In the genomic region with DNA sequence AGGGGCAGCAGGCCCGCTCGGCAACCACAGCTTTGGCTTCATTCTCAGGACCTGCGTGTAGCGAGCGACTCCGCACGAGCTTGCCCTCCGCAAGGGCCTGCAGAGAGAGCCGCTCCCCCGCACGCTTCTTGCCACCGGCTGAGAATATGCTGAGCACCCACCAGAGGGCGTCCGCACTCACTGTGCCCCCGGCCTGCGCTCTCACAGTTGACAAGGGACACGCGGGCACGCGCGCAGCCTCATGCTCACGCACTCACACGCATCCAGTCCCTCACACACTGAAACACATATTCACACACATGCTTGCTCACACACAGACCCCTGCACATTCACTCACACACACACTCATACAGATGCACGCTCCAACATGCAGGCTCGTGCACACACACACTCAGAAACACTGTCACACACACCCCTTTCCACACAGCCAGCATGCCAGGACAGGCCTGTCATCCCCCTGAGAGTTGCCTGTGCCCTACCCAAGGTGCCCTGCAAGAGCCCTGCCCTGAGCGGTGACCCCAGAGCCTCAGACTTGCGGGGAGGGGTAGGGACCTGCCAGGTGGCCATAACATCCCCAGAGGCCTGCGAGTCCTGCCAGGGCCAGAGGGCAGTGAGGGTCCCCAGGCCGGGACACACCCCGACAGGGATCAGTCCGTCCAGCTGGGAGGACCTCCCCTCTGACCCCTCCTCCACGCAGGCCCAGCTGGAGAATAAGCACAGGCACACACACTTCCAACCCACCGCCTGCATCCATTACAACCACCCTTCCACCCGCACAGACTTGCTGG, we compare ENCODE assay signal across 8 cellular contexts.
A peak's percentile ranks its signal among the peaks of the same experiment; 100 is the strongest.
DNase-seq lines count a peak whose midpoint lies in the region; TF ChIP-seq lines count a peak whose summit lies in the region.

No MANE protein-coding gene starts in this region.

- H3K27ac Mint-ChIP-seq in activated naive CD8-positive, alpha-beta T cell treated with anti-CD3 and anti-CD28 coated beads for 36 hours: no peak overlapping the region

- H3K9ac ChIP-seq in HUES64 (ENCODE audit: low read depth, low read length): peak overlapping the region; percentile 21; the same call in 1 of the 2 replicates

- H3K27me3 ChIP-seq in HUES64 (ENCODE audit: insufficient read depth, low read length) (peaks cover 10% of the 10 kb centered on the region), left ventricle myocardium inferior (ENCODE audit: low read depth) (peaks cover 35% of the 10 kb centered on the region), sigmoid colon (peaks cover 0 to 10% (median 5%) of the 10 kb centered on the region in 3 donors)

- intact Hi-C loops in left ventricle myocardium inferior (cut with micrococcal nuclease): no loop called here
- intact Hi-C loops in sigmoid colon (cut with DNase I): loop anchor here (1.0 kb wide), 1 partner anchor 254 kb away; no protein-coding TSS in a partner anchor

- H3K4me1 ChIP-seq in HUES64 (ENCODE audit: insufficient read depth, low read length) (no peaks in the 10 kb centered on the region), left ventricle myocardium inferior (peaks cover 8% of the 10 kb centered on the region), sigmoid colon (peaks cover 0 to 9% (median 2%) of the 10 kb centered on the region in 4 donors)

- H3K4me3 ChIP-seq in HUES64 (ENCODE audit: low read length) (peak overlapping the region; percentile 24; the same call in 1 of the 2 replicates), left ventricle myocardium inferior (no peak overlapping the region), sigmoid colon (no peak overlapping the region)

- no peaks in the 10 kb centered on the region for H3K9me3 ChIP-seq in HUES64 (ENCODE audit: insufficient read depth, low read depth, low read length)
- H3K9me3 ChIP-seq in left ventricle myocardium inferior (replicated peaks): peaks cover 4% of the 10 kb centered on the region
- no peaks in the 10 kb centered on the region for H3K9me3 ChIP-seq in sigmoid colon

- no peak overlapping the region for H3K4me3 Mint-ChIP-seq in activated naive CD8-positive, alpha-beta T cell treated with anti-CD3 and anti-CD28 coated beads for 36 hours

- no peak for TF ChIP-seq POLR2A in sigmoid colon (IDR thresholded peaks at IDR 0.05)

- WGBS in HUES64: 35% methylated on average over 34 of the region's 34 CpGs
- WGBS in sigmoid colon, 2 donors: 18 to 26% methylated on average over 34 of the region's 34 CpGs

- DNase-seq in NCI-H2107 treated with DMSO at 0.1 percent for 48 hours (lab: John Stamatoyannopoulos, UW; ENCODE audit: unreplicated experiment): peak; percentile 4
- no peak for DNase-seq in NCI-H2107 (lab: John Stamatoyannopoulos, UW)
- DNase-seq in SK-MEL-5 (ENCODE audit: low read depth, low spot score): peak; percentile 77
- DNase-seq in activated naive CD8-positive, alpha-beta T cell treated with anti-CD3 and anti-CD28 coated beads for 36 hours: peak; percentile 68
- peak; percentile 49 for DNase-seq in left ventricle myocardium inferior
- DNase-seq in sigmoid colon: peak; percentile 77
- no peak for DNase-seq in HCEC 1CT

- H3K27ac ChIP-seq in HUES64 (ENCODE audit: low read depth, low read length): no peak overlapping the region
- H3K27ac ChIP-seq in left ventricle myocardium inferior (replicated peaks): no peak overlapping the region
- H3K27ac ChIP-seq in sigmoid colon: no peak overlapping the region

- in situ Hi-C loops in SK-MEL-5 (cut with HindIII; ENCODE audit: low pct_unique_long_range_greater_than_20kb, low sequenced_read_pairs): no loop called here

- TF ChIP-seq EP300 in sigmoid colon (IDR thresholded peaks at IDR 0.05): no peak

- H3K9me3 Mint-ChIP-seq in activated naive CD8-positive, alpha-beta T cell treated with anti-CD3 and anti-CD28 coated beads for 36 hours: peaks cover 4% of the 10 kb centered on the region

- H3K27me3 Mint-ChIP-seq in activated naive CD8-positive, alpha-beta T cell treated with anti-CD3 and anti-CD28 coated beads for 36 hours: peaks cover 10% of the 10 kb centered on the region

- H3K4me1 Mint-ChIP-seq in activated naive CD8-positive, alpha-beta T cell treated with anti-CD3 and anti-CD28 coated beads for 36 hours: peaks cover 7% of the 10 kb centered on the region

- peaks cover 4% of the 10 kb centered on the region for H3K36me3 Mint-ChIP-seq in activated naive CD8-positive, alpha-beta T cell treated with anti-CD3 and anti-CD28 coated beads for 36 hours

- peak; percentile 78 for TF ChIP-seq CTCF in left ventricle myocardium inferior (IDR thresholded peaks at IDR 0.05; ENCODE audit: borderline replicate concordance)
- TF ChIP-seq CTCF in sigmoid colon (IDR thresholded peaks at IDR 0.05): peak; percentile 48 to 80 (median 60)

- no peaks in the 10 kb centered on the region for H3K36me3 ChIP-seq in HUES64 (ENCODE audit: insufficient read depth, low read length)
- H3K36me3 ChIP-seq in left ventricle myocardium inferior: no peaks in the 10 kb centered on the region
- H3K36me3 ChIP-seq in sigmoid colon: no peaks in the 10 kb centered on the region

Comparison
In these comparisons a context has a peak if more than half of its experiments do, and no peak if none do; other contexts are left out.
1. DNase-seq: peak in NCI-H2107 treated with DMSO at 0.1 percent for 48 hours (single experiment), SK-MEL-5 (single experiment), activated naive CD8-positive, alpha-beta T cell treated with anti-CD3 and anti-CD28 coated beads for 36 hours (single experiment), left ventricle myocardium inferior (single experiment) and sigmoid colon (single experiment); none in NCI-H2107 (single experiment) and HCEC 1CT (single experiment).